ENCODE assay signal across 15 cellular contexts in genomic region chr5:150397749-150398431, GRCh38. TPM values are rescaled to one million over a fixed set of nuclear protein-coding genes. Genes with fewer than 3 reads are reported as not detected.
DNase-seq lines count a peak whose midpoint lies in the region; ATAC-seq and TF ChIP-seq lines count a peak whose summit lies in the region.
"Had no signal": no experiment of that assay in that cellular context is flagged by ENCODE, and none has a peak within 500 bp of the region (broad histone marks: within the 10 kb centered on the region; RNA-seq: fewer than 3 reads in every experiment).

No MANE protein-coding gene starts in this region.

- H3K27ac ChIP-seq in heart right ventricle (no peak overlapping the region), OCI-LY3 (ENCODE audit: low read length) (peak overlapping the region; percentile 57; the same call in 1 of the 2 replicates)
- H3K27ac ChIP-seq: pancreas had no signal

- peaks cover 40% of the 10 kb centered on the region for H3K36me3 Mint-ChIP-seq in endothelial cell (ENCODE audit: low read depth, unreplicated experiment)
- peaks cover 58 to 73% of the 10 kb centered on the region in 2 donors for H3K36me3 Mint-ChIP-seq in stimulated activated naive B cell treated with anti-CD40 and anti-IgM and Interleukin-4, amounts not matched to agents 10 μg/mL and 1 μg/mL and 100 μg/mL, for 72 hours

- intact Hi-C loops in heart right ventricle (cut with DNase I) (loop anchor here in 6 of 10 donors (1.0 to 5.0 kb wide), 3 partner anchors 26 to 39 kb away; no protein-coding TSS in a partner anchor), Right ventricle myocardium inferior (cut with DNase I) (no loop called here)

- H3K27me3 Mint-ChIP-seq in endothelial cell (ENCODE audit: unreplicated experiment): peaks cover 10% of the 10 kb centered on the region
- H3K27me3 Mint-ChIP-seq in stimulated activated naive B cell treated with anti-CD40 and anti-IgM and Interleukin-4, amounts not matched to agents 10 μg/mL and 1 μg/mL and 100 μg/mL, for 72 hours: peaks cover 0 to 6% of the 10 kb centered on the region in 2 donors

- H3K4me1 ChIP-seq in heart right ventricle: peaks cover 0 to 12% (median 0%) of the 10 kb centered on the region in 9 donors
- no peaks in the 10 kb centered on the region for H3K4me1 ChIP-seq in OCI-LY3 (ENCODE audit: low read length)
- H3K4me1 ChIP-seq: pancreas had no signal

- peaks cover 27% of the 10 kb centered on the region for H3K4me1 Mint-ChIP-seq in endothelial cell (ENCODE audit: unreplicated experiment)
- peaks cover 48 to 70% of the 10 kb centered on the region in 2 donors for H3K4me1 Mint-ChIP-seq in stimulated activated naive B cell treated with anti-CD40 and anti-IgM and Interleukin-4, amounts not matched to agents 10 μg/mL and 1 μg/mL and 100 μg/mL, for 72 hours
- H3K4me1 Mint-ChIP-seq: mesothelial cell of epicardium had no signal

- no peak overlapping the region for H2AFZ ChIP-seq in OCI-LY3 (ENCODE audit: low read depth, low read length)

- no peaks in the 10 kb centered on the region for H3K79me2 ChIP-seq in OCI-LY3 (ENCODE audit: low read length)

- no peaks in the 10 kb centered on the region for H3K9me3 Mint-ChIP-seq in endothelial cell (ENCODE audit: unreplicated experiment)
- H3K9me3 Mint-ChIP-seq in stimulated activated naive B cell treated with anti-CD40 and anti-IgM and Interleukin-4, amounts not matched to agents 10 μg/mL and 1 μg/mL and 100 μg/mL, for 72 hours: no peaks in the 10 kb centered on the region
- H3K9me3 Mint-ChIP-seq: mesothelial cell of epicardium had no signal

- no peak overlapping the region for H3K4me2 ChIP-seq in OCI-LY3 (ENCODE audit: low read length)

- H3K27me3 ChIP-seq in heart right ventricle (no peaks in the 10 kb centered on the region), OCI-LY3 (ENCODE audit: low read depth, low read length) (no peaks in the 10 kb centered on the region)
- H3K27me3 ChIP-seq: pancreas had no signal

- H3K4me3 Mint-ChIP-seq in endothelial cell (ENCODE audit: unreplicated experiment): no peak overlapping the region
- H3K4me3 Mint-ChIP-seq in stimulated activated naive B cell treated with anti-CD40 and anti-IgM and Interleukin-4, amounts not matched to agents 10 μg/mL and 1 μg/mL and 100 μg/mL, for 72 hours: peak overlapping the region; percentile 66 to 77
- H3K4me3 Mint-ChIP-seq: mesothelial cell of epicardium had no signal

- DNase-seq in heart right ventricle (no peak), Right ventricle myocardium inferior (ENCODE audit: missing footprints) (no peak), endothelial cell (ENCODE audit: low spot score) (no peak), T-helper 9 cell (no peak)
- DNase-seq in stimulated activated naive B cell treated with anti-CD40 and anti-IgM and Interleukin-4, amounts not matched to agents 10 μg/mL and 1 μg/mL and 100 μg/mL, for 72 hours: no peak
- DNase-seq: activated CD8-positive, alpha-beta memory T cell treated with anti-CD3 and anti-CD28 coated beads for 24 hours; activated naive CD4-positive, alpha-beta T cell; DMS153; NCI-H2081 treated with DMSO at 0.1 percent for 48 hours; NCI-H774; pancreas had no signal

- H3K9ac ChIP-seq in OCI-LY3 (ENCODE audit: low read length): no peak overlapping the region

- no peak for ATAC-seq in heart right ventricle
- no peak for ATAC-seq in Right ventricle myocardium inferior
- ATAC-seq in stimulated activated naive B cell treated with anti-CD40 and anti-IgM and Interleukin-4, amounts not matched to agents 10 μg/mL and 1 μg/mL and 100 μg/mL, for 72 hours (replicated peaks): no peak
- ATAC-seq in HG03097 (IDR thresholded peaks at IDR 0.05; ENCODE audit: low FRiP score, unreplicated experiment): no peak
- no peak for ATAC-seq in HG02623 (IDR thresholded peaks at IDR 0.05; ENCODE audit: unreplicated experiment)
- ATAC-seq: pancreas had no signal

- H3K36me3 ChIP-seq in heart right ventricle (peaks cover 0 to 100% (median 48%) of the 10 kb centered on the region in 9 donors), OCI-LY3 (replicated peaks; ENCODE audit: low read depth, low read length) (peaks cover 40% of the 10 kb centered on the region)

- 94% methylated on average over 8 of the region's 8 CpGs for WGBS in heart right ventricle, 2 donors

- H3K4me3 ChIP-seq in heart right ventricle: no peak overlapping the region
- no peak overlapping the region for H3K4me3 ChIP-seq in OCI-LY3 (ENCODE audit: low read length)
- H3K4me3 ChIP-seq: pancreas had no signal

- peaks cover 40% of the 10 kb centered on the region for H4K20me1 ChIP-seq in OCI-LY3 (ENCODE audit: insufficient read depth, low read length)

- no peak overlapping the region for H3K27ac Mint-ChIP-seq in endothelial cell (ENCODE audit: unreplicated experiment)
- peak overlapping the region; percentile 98 for H3K27ac Mint-ChIP-seq in stimulated activated naive B cell treated with anti-CD40 and anti-IgM and Interleukin-4, amounts not matched to agents 10 μg/mL and 1 μg/mL and 100 μg/mL, for 72 hours
- H3K27ac Mint-ChIP-seq: mesothelial cell of epicardium had no signal

- no peaks in the 10 kb centered on the region for H3K9me3 ChIP-seq in heart right ventricle
- H3K9me3 ChIP-seq in OCI-LY3 (ENCODE audit: insufficient read depth, low read length): no peaks in the 10 kb centered on the region
- H3K9me3 ChIP-seq: pancreas had no signal

- TF ChIP-seq CTCF in heart right ventricle (IDR thresholded peaks at IDR 0.05) (peak in 5 of 9 donors; percentile 9 to 22 (median 15)), OCI-LY3 (IDR thresholded peaks at IDR 0.05; ENCODE audit: low read depth, low read length) (no peak), endothelial cell (IDR thresholded peaks at IDR 0.05; ENCODE audit: unreplicated experiment) (peak; percentile 16)

RNA-seq across cellular contexts. Expression of gene CD74, which starts 14.8 kb away (rescaled TPM):
- total RNA-seq in heart right ventricle (1,000 to 10,000 TPM in 1 of 10 donors, 100 to 1,000 TPM in 9; 120 to 2,270 (median 303) TPM), Right ventricle myocardium inferior (327 TPM), endothelial cell (ENCODE audit: unreplicated experiment) (170 TPM)
- polyA plus RNA-seq in heart right ventricle: 100 to 1,000 TPM; 211 to 298 TPM

RNA-seq across cellular contexts. Expression of gene TCOF1, which starts 40.4 kb away (rescaled TPM):
- total RNA-seq in heart right ventricle: 10 to 100 TPM; 12.4 to 21.3 (median 14.3) TPM
- polyA plus RNA-seq in heart right ventricle: 10 to 100 TPM; 12.6 to 14.1 TPM
- 17.8 TPM for total RNA-seq in Right ventricle myocardium inferior
- 41.5 TPM for total RNA-seq in endothelial cell (ENCODE audit: unreplicated experiment)

RNA-seq across cellular contexts. Expression of gene RPS14, which starts 51.6 kb away (rescaled TPM):
- total RNA-seq in heart right ventricle (1,000 to 10,000 TPM in 9 of 10 donors, 100 to 1,000 TPM in 1; 984 to 1,344 (median 1,239) TPM), Right ventricle myocardium inferior (1,267 TPM), endothelial cell (ENCODE audit: unreplicated experiment) (2,784 TPM)
- 1,000 to 10,000 TPM; 1,373 to 4,233 TPM for polyA plus RNA-seq in heart right ventricle
